10 cellular contexts compared by ENCODE assay signal in the genomic region with DNA sequence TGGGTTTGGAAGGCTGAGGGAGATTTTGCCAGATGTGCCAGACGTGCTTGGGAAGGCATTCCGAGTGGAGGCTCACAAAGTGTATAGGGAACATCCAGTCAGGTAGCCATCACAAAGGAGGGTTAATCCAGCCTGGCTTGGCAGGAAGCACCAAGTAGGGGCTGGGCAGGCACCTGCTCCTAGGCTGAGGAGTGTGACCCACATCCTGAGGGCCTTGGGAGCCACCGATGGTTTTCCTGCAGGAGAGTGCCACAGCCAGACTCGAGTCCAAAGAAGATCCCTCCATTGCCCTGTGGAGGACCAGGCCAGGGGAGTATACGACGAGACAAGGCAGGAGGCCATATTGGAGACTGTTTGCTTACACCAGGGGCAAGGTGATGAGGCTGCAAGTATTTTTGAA. TPM values are rescaled to one million over a fixed set of nuclear protein-coding genes. Genes with fewer than 3 reads are reported as not detected.
"Had no signal": no experiment of that assay in that cellular context is flagged by ENCODE, and none has a peak within 500 bp of the region (broad histone marks: within the 10 kb centered on the region; RNA-seq: fewer than 3 reads in every experiment).

No MANE protein-coding gene starts in this region.

- H3K27ac Mint-ChIP-seq: HFFc6 had no signal

- H3K4me3 ChIP-seq: GM23248, HAP-1 had no signal

- H2AFZ ChIP-seq: GM23248 had no signal

- H3K27ac ChIP-seq: GM23248, KMS-11 had no signal

- ATAC-seq: HCT116 had no signal

- H3K4me2 ChIP-seq: KMS-11 had no signal

- H3K9ac ChIP-seq: GM23248, KMS-11 had no signal

- H3K4me3 Mint-ChIP-seq: HFFc6, IgD-negative memory B cell had no signal

- H3K9me3 ChIP-seq: HAP-1 had no signal

- DNase-seq: GM23248, GOT3, H7, HFFc6, KBM-7 had no signal

- H3K9me3 Mint-ChIP-seq: HFFc6, IgD-negative memory B cell had no signal

- H3K36me3 ChIP-seq: HAP-1 had no signal

RNA-seq across cellular contexts. Expression of a gene that starts 47.2 kb away (rescaled TPM):
- total RNA-seq: GM23248, H4, H7, HFFc6 had no signal
- polyA plus RNA-seq: GM23248 had no signal
